Comparison of ENCODE assay signal across 13 cellular contexts in the genomic region with DNA sequence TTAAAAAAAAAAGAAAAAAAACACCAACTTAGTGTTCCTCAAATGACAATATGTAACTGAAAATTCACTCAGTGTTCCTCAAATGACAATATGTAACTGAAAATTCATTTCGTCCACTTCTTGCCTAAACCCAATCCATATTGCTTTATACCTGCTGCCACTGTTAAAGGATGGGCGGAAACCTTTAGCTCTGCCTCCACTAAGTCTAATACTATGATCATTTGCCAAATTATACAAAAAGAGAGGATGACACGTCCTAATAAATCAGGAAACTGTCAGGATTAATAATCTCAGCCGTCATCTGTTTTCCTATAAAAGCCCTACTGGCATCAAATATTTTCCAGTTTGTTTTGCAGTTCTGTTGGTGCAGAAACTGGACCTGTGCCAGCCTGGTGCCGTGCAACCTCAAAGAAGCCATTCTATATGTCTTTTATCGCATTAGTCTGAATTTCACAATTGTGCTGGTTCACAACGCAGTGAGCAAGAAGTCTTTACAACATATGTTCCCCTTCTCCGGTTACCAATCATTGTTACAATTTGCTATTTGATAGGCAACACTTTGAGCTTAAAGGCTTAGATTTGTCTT.
DNase-seq lines count a peak whose midpoint lies in the region; ATAC-seq and TF ChIP-seq lines count a peak whose summit lies in the region.
"Had no signal": no experiment of that assay in that cellular context is flagged by ENCODE, and none has a peak within 500 bp of the region (broad histone marks: within the 10 kb centered on the region; RNA-seq: fewer than 3 reads in every experiment).

No MANE protein-coding gene starts in this region.

- TF ChIP-seq CTCF in foreskin keratinocyte (conservative IDR thresholded peaks at IDR 0.05), result no peak

- DNase-seq in NCI-H1092 treated with DMSO at 0.1 percent for 48 hours (lab: John Stamatoyannopoulos, UW) (peak; percentile 32), NCI-H1092 (lab: John Stamatoyannopoulos, UW) (no peak), NCI-H1105 treated with DMSO at 0.1 percent for 48 hours (lab: John Stamatoyannopoulos, UW) (peak; percentile 72), NCI-H82 (lab: John Stamatoyannopoulos, UW) (peak; percentile 74), foreskin keratinocyte (no peak), mucosa of gallbladder (ENCODE audit: low spot score) (no peak)
- DNase-seq: activated CD8-positive, alpha-beta memory T cell treated with anti-CD3 and anti-CD28 coated beads, Interleukin-2, amount 50 U/mL, for 48 hours; effector memory CD4-positive, alpha-beta T cell; lower lobe of right lung had no signal

- H3K4me1 ChIP-seq in foreskin keratinocyte, result peaks cover 5% of the 10 kb centered on the region
- H3K4me1 ChIP-seq: lower lobe of right lung had no signal

- ATAC-seq in foreskin keratinocyte (peak; percentile 31), GM21367 (IDR thresholded peaks at IDR 0.05; ENCODE audit: unreplicated experiment) (no peak), GM18520 (IDR thresholded peaks at IDR 0.05; ENCODE audit: unreplicated experiment) (no peak)
- ATAC-seq: lower lobe of right lung, right cardiac atrium had no signal

- H3K27ac ChIP-seq in foreskin keratinocyte, result no peak overlapping the region
- H3K27ac ChIP-seq: cardiac muscle cell, lower lobe of right lung had no signal

- H3K27me3 ChIP-seq in foreskin keratinocyte, result no peaks in the 10 kb centered on the region
- H3K27me3 ChIP-seq: cardiac muscle cell had no signal

Comparison
In these comparisons a context has a peak if more than half of its experiments do, and no peak if none do; other contexts are left out.
1. DNase-seq: peak in NCI-H1092 treated with DMSO at 0.1 percent for 48 hours (single experiment), NCI-H1105 treated with DMSO at 0.1 percent for 48 hours (single experiment) and NCI-H82 (single experiment); none in NCI-H1092 (single experiment), foreskin keratinocyte (0 of 2) and mucosa of gallbladder (single experiment).